In genomic region chr12:97568336-97569180, GRCh38 we compare ENCODE assay signal across 16 cellular contexts.
DNase-seq lines count a peak whose midpoint lies in the region; ATAC-seq and TF ChIP-seq lines count a peak whose summit lies in the region.
"Had no signal": no experiment of that assay in that cellular context is flagged by ENCODE, and none has a peak within 500 bp of the region (broad histone marks: within the 10 kb centered on the region; RNA-seq: fewer than 3 reads in every experiment).

No MANE protein-coding gene starts in this region.

- no peaks in the 10 kb centered on the region for H3K4me1 Mint-ChIP-seq in activated T-cell treated with anti-CD3 and anti-CD28 coated beads, Interleukin-2, amount 50 U/mL, for 24 hours (ENCODE audit: low read depth)
- H3K4me1 Mint-ChIP-seq: activated CD4-positive, alpha-beta T cell treated with anti-CD3 and anti-CD28 coated beads for 36 hours; neural crest cell had no signal

- H3K36me3 ChIP-seq in body of pancreas (replicated peaks in 1 of 2; ENCODE audit: insufficient read depth in 1 of 2, low read depth in 2 of 2) (no peaks in the 10 kb centered on the region), upper lobe of left lung (no peaks in the 10 kb centered on the region)

- H3K4me3 ChIP-seq in body of pancreas: no peak overlapping the region
- H3K4me3 ChIP-seq in upper lobe of left lung: no peak overlapping the region
- H3K4me3 ChIP-seq: dorsolateral prefrontal cortex had no signal

- no peaks in the 10 kb centered on the region for H3K9me3 Mint-ChIP-seq in activated T-cell treated with anti-CD3 and anti-CD28 coated beads, Interleukin-2, amount 50 U/mL, for 24 hours
- H3K9me3 Mint-ChIP-seq: neural crest cell had no signal

- ATAC-seq in body of pancreas (peak; percentile 97), left colon (peak; percentile 73), upper lobe of left lung (ENCODE audit: low FRiP score in 2 of 2) (peak; percentile 71 to 95), GM19324 (IDR thresholded peaks at IDR 0.05; ENCODE audit: low FRiP score, unreplicated experiment) (no peak), GM19351 (IDR thresholded peaks at IDR 0.05; ENCODE audit: unreplicated experiment) (no peak)
- ATAC-seq: activated CD4-positive, alpha-beta T cell treated with anti-CD3 and anti-CD28 coated beads for 36 hours; activated T-cell treated with anti-CD3 and anti-CD28 coated beads, Interleukin-2, amount 50 U/mL, for 4 hours; left cardiac atrium had no signal

- intact Hi-C loops in body of pancreas (cut with DNase I) (no loop called here), left colon (cut with DNase I, micrococcal nuclease) (no loop called here)

- no peaks in the 10 kb centered on the region for H3K36me3 Mint-ChIP-seq in activated T-cell treated with anti-CD3 and anti-CD28 coated beads, Interleukin-2, amount 50 U/mL, for 24 hours (ENCODE audit: low read depth)

- TF ChIP-seq CTCF in body of pancreas (IDR thresholded peaks at IDR 0.05) (peak in 1 of 7 experiments; percentile 1), upper lobe of left lung (IDR thresholded peaks at IDR 0.05) (no peak)

- WGBS in body of pancreas, 2 donors: 16 to 21% methylated on average over 4 of the region's 4 CpGs
- 69 to 71% methylated on average over 4 of the region's 4 CpGs for WGBS in upper lobe of left lung, 2 donors

- no peak overlapping the region for H3K4me3 Mint-ChIP-seq in activated T-cell treated with anti-CD3 and anti-CD28 coated beads, Interleukin-2, amount 50 U/mL, for 24 hours
- H3K4me3 Mint-ChIP-seq: activated CD4-positive, alpha-beta T cell treated with anti-CD3 and anti-CD28 coated beads for 36 hours; activated T-cell treated with anti-CD3 and anti-CD28 coated beads, Interleukin-2, amount 50 U/mL, for 4 hours; neural crest cell had no signal

- no peaks in the 10 kb centered on the region for H3K27me3 ChIP-seq in body of pancreas
- H3K27me3 ChIP-seq in upper lobe of left lung: no peaks in the 10 kb centered on the region

- H3K4me1 ChIP-seq in body of pancreas (peaks cover 55% of the 10 kb centered on the region), upper lobe of left lung (peaks cover 0 to 3% (median 0%) of the 10 kb centered on the region in 4 donors)

- TF ChIP-seq POLR2A in body of pancreas (IDR thresholded peaks at IDR 0.05) (peak in 2 of 3 donors; percentile 33 to 40), upper lobe of left lung (IDR thresholded peaks at IDR 0.05) (no peak)

- DNase-seq in NCI-H2029 (lab: John Stamatoyannopoulos, UW) (peak; percentile 47), NCI-H2029 treated with DMSO at 0.1 percent for 48 hours (lab: John Stamatoyannopoulos, UW) (no peak), body of pancreas (peak; percentile 49 to 85 (median 68)), left colon (peak in 1 of 2 donors; percentile 31), upper lobe of left lung (peak in 1 of 2 donors; percentile 59)
- DNase-seq in activated T-cell treated with anti-CD3 and anti-CD28 coated beads, Interleukin-2, amount 50 U/mL, for 24 hours: no peak
- DNase-seq: activated CD4-positive, alpha-beta T cell treated with anti-CD3 and anti-CD28 coated beads for 36 hours; activated T-cell treated with anti-CD3 and anti-CD28 coated beads, Interleukin-2, amount 50 U/mL, for 4 hours; amniotic stem cell; dorsolateral prefrontal cortex; foreskin fibroblast; left cardiac atrium; T-helper 1 cell had no signal

- H3K27me3 Mint-ChIP-seq in activated T-cell treated with anti-CD3 and anti-CD28 coated beads, Interleukin-2, amount 50 U/mL, for 24 hours: no peaks in the 10 kb centered on the region
- H3K27me3 Mint-ChIP-seq: activated CD4-positive, alpha-beta T cell treated with anti-CD3 and anti-CD28 coated beads for 36 hours had no signal

- peak in 3 of 4 donors; percentile 46 to 98 (median 83) for TF ChIP-seq EP300 in upper lobe of left lung (IDR thresholded peaks at IDR 0.05)

- H3K27ac Mint-ChIP-seq in activated T-cell treated with anti-CD3 and anti-CD28 coated beads, Interleukin-2, amount 50 U/mL, for 24 hours: no peak overlapping the region
- H3K27ac Mint-ChIP-seq: activated CD4-positive, alpha-beta T cell treated with anti-CD3 and anti-CD28 coated beads for 36 hours had no signal

- H3K27ac ChIP-seq in body of pancreas (peak overlapping the region; percentile 71 to 83 (median 78)), upper lobe of left lung (peak overlapping the region; percentile 42 to 77 (median 67))
- H3K27ac ChIP-seq: dorsolateral prefrontal cortex had no signal

- H3K9me3 ChIP-seq in body of pancreas (no peaks in the 10 kb centered on the region), upper lobe of left lung (no peaks in the 10 kb centered on the region)

Comparison
In these comparisons a context has a peak if more than half of its experiments do, and no peak if none do; other contexts are left out.
1. DNase-seq: peak in NCI-H2029 (single experiment) and body of pancreas (4 of 4); none in NCI-H2029 treated with DMSO at 0.1 percent for 48 hours (single experiment) and activated T-cell treated with anti-CD3 and anti-CD28 coated beads, Interleukin-2, amount 50 U/mL, for 24 hours (single experiment).
2. ATAC-seq: peak in body of pancreas (single experiment), left colon (single experiment) and upper lobe of left lung (2 of 2); none in GM19324 (single experiment) and GM19351 (single experiment).
3. POLR2A ChIP-seq: peak in body of pancreas (2 of 3); none in upper lobe of left lung (0 of 4).